22 cellular contexts compared by ENCODE assay signal in the genomic region with DNA sequence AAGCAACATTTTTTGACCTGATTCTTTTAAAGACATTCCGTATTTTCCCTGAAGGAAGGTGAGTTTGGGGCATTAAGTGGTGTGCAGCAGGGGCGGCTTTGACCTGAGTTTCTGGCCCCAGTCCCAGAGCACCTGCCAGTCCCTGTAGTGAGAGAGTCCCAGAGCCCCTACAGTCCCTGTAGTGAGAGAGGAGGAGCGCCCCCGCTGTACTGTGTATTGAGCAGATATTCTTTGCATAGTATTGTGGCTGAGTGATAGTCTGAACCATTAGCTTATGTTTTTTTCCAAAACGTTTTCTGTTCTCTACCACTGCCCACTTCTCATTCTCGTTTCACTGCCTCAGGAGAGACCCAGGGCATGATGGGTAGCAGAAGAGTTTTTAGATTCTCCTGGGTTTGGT.
"Had no signal": no experiment of that assay in that cellular context is flagged by ENCODE, and none has a peak within 500 bp of the region (broad histone marks: within the 10 kb centered on the region; RNA-seq: fewer than 3 reads in every experiment).

No MANE protein-coding gene starts in this region.

- H3K4me3 Mint-ChIP-seq: dendritic cell treated with granulocyte-macrophage colony-stimulating factor and Interleukin-4, amounts not matched to agents 40 ng/mL and 50 ng/mL, for 4 days; natural killer cell had no signal

- H3K27ac Mint-ChIP-seq: dendritic cell treated with granulocyte-macrophage colony-stimulating factor and Interleukin-4, amounts not matched to agents 40 ng/mL and 50 ng/mL, for 4 days; natural killer cell had no signal

- H3K36me3 Mint-ChIP-seq: natural killer cell had no signal

- ATAC-seq: left cardiac atrium, natural killer cell had no signal

- H3K9me3 Mint-ChIP-seq: dendritic cell treated with granulocyte-macrophage colony-stimulating factor and Interleukin-4, amounts not matched to agents 40 ng/mL and 50 ng/mL, for 4 days; natural killer cell had no signal

- H3K27ac ChIP-seq: breast epithelium, upper lobe of left lung, VCaP had no signal

- H3K9me3 ChIP-seq: breast epithelium, upper lobe of left lung had no signal

- H3K4me1 ChIP-seq: breast epithelium, upper lobe of left lung had no signal

- DNase-seq: activated CD4-positive, CD25-positive, alpha-beta regulatory T cell treated with anti-CD3 and anti-CD28 coated beads, Interleukin-2, amount 50 U/mL, for 72 hours; activated CD8-positive, alpha-beta memory T cell treated with anti-CD3 and anti-CD28 coated beads for 24 hours; activated CD8-positive, alpha-beta memory T cell treated with anti-CD3 and anti-CD28 coated beads, Interleukin-2, amount 50 U/mL, for 48 hours; activated effector memory CD4-positive, alpha-beta T cell treated with Interleukin-2 at 50 U/mL for 16 hours; activated naive CD4-positive, alpha-beta T cell treated with anti-CD3 and anti-CD28 coated beads, Interleukin-2, amount 50 U/mL, for 16 hours; activated T-cell treated with anti-CD3 and anti-CD28 coated beads, Interleukin-2, amount 50 U/mL, for 48 hours; effector memory CD4-positive, alpha-beta T cell; hippocampal formation; left cardiac atrium; mesenchymal stem cell; natural killer cell; occipital lobe; posterior cingulate gyrus; stimulated activated CD4-positive, alpha-beta T cell treated with anti-CD3 and anti-CD28 coated beads, Interleukin-12 subunit alpha, Interleukin-12 subunit beta, amount 100 ng/mL, for 4 hours; stimulated activated CD4-positive, alpha-beta T cell treated with anti-CD3 and anti-CD28 coated beads, Interleukin-1b, Interleukin-23, amount 100 ng/mL, for 48 hours; stimulated activated CD8-positive, alpha-beta memory T cell treated with anti-CD3 and anti-CD28 coated beads, Interleukin-4, amount 100 ng/mL, for 48 hours; stimulated activated naive CD4-positive, alpha-beta T cell treated with Interleukin-2 at 50 U/mL for 16 hours; T-helper 2 cell; upper lobe of left lung had no signal

- H3K27me3 Mint-ChIP-seq: dendritic cell treated with granulocyte-macrophage colony-stimulating factor and Interleukin-4, amounts not matched to agents 40 ng/mL and 50 ng/mL, for 4 days had no signal

- H3K4me3 ChIP-seq: breast epithelium, upper lobe of left lung had no signal

- H3K36me3 ChIP-seq: breast epithelium, upper lobe of left lung had no signal

- H3K27me3 ChIP-seq: breast epithelium, upper lobe of left lung had no signal
